In genomic region chr15:62886431-62887071, GRCh38 we compare ENCODE assay signal across 10 cellular contexts.
A peak's percentile ranks its signal among the peaks of the same experiment; 100 is the strongest.
DNase-seq lines count a peak whose midpoint lies in the region; ATAC-seq and TF ChIP-seq lines count a peak whose summit lies in the region.
"Had no signal": no experiment of that assay in that cellular context is flagged by ENCODE, and none has a peak within 500 bp of the region (broad histone marks: within the 10 kb centered on the region; RNA-seq: fewer than 3 reads in every experiment).

No MANE protein-coding gene starts in this region.

- intact Hi-C loops in heart left ventricle (cut with DNase I), result no loop called here
- intact Hi-C loops in cardiac septum (cut with DNase I), result no loop called here
- intact Hi-C loops in dorsolateral prefrontal cortex (cut with DNase I), result no loop called here
- intact Hi-C loops in activated CD4-positive, alpha-beta memory T cell treated with anti-CD3 and anti-CD28 coated beads for 36 hours (cut with micrococcal nuclease), result no loop called here

- H3K27ac ChIP-seq in heart left ventricle, result peak overlapping the region in 3 of 12 donors; percentile 6 to 83 (median 12)
- peak overlapping the region in 20 of 59 donors; percentile 8 to 70 (median 34) for H3K27ac ChIP-seq in dorsolateral prefrontal cortex
- H3K27ac ChIP-seq in muscle layer of colon (ENCODE audit: low read depth, low read length), result peak overlapping the region; percentile 17
- H3K27ac ChIP-seq: BLaER1 had no signal

- H3K9ac ChIP-seq in muscle layer of colon (ENCODE audit: low read length), result peak overlapping the region; percentile 9
- H3K9ac ChIP-seq: BLaER1 had no signal

- WGBS in heart left ventricle, 4 donors, result 54 to 70% (median 58%) methylated on average over 13 of the region's 13 CpGs

- TF ChIP-seq POLR2A in heart left ventricle (IDR thresholded peaks at IDR 0.05), result no peak

- no peaks in the 10 kb centered on the region for H3K36me3 Mint-ChIP-seq in activated CD4-positive, alpha-beta memory T cell treated with anti-CD3 and anti-CD28 coated beads for 36 hours
- H3K36me3 Mint-ChIP-seq: naive thymus-derived CD8-positive, alpha-beta T cell had no signal

- peak; percentile 32 to 69 (median 50) for ATAC-seq in heart left ventricle
- no peak for ATAC-seq in HG03095 (IDR thresholded peaks at IDR 0.05; ENCODE audit: unreplicated experiment)
- ATAC-seq in HG02610 (IDR thresholded peaks at IDR 0.05; ENCODE audit: unreplicated experiment), result no peak
- no peak for ATAC-seq in GM21381 (IDR thresholded peaks at IDR 0.05; ENCODE audit: unreplicated experiment)
- ATAC-seq: naive thymus-derived CD8-positive, alpha-beta T cell had no signal

- CTCF ChIA-PET in activated CD4-positive, alpha-beta memory T cell treated with anti-CD3 and anti-CD28 coated beads for 36 hours (lab: Charles Lee), result no interaction called here

- no peaks in the 10 kb centered on the region for H3K9me3 Mint-ChIP-seq in activated CD4-positive, alpha-beta memory T cell treated with anti-CD3 and anti-CD28 coated beads for 36 hours
- H3K9me3 Mint-ChIP-seq: naive thymus-derived CD8-positive, alpha-beta T cell had no signal

- H3K27me3 ChIP-seq in heart left ventricle (no peaks in the 10 kb centered on the region), dorsolateral prefrontal cortex (no peaks in the 10 kb centered on the region), muscle layer of colon (ENCODE audit: control insufficient read depth in 1 of 2, insufficient read depth in 2 of 2, low read length in 2 of 2) (no peaks in the 10 kb centered on the region)
- H3K27me3 ChIP-seq: BLaER1 had no signal

- peaks cover 28% of the 10 kb centered on the region for H3K27me3 Mint-ChIP-seq in activated CD4-positive, alpha-beta memory T cell treated with anti-CD3 and anti-CD28 coated beads for 36 hours

- H3K4me1 ChIP-seq in heart left ventricle (peaks cover 0 to 29% (median 10%) of the 10 kb centered on the region in 12 donors), muscle layer of colon (ENCODE audit: insufficient read depth, low read length) (peaks cover 61% of the 10 kb centered on the region)
- H3K4me1 ChIP-seq: BLaER1 had no signal

- no peak overlapping the region for H3K27ac Mint-ChIP-seq in activated CD4-positive, alpha-beta memory T cell treated with anti-CD3 and anti-CD28 coated beads for 36 hours
- H3K27ac Mint-ChIP-seq: naive thymus-derived CD8-positive, alpha-beta T cell had no signal

- H3K4me3 ChIP-seq in heart left ventricle, result no peak overlapping the region
- peak overlapping the region in 54 of 59 donors; percentile 1 to 62 (median 34) for H3K4me3 ChIP-seq in dorsolateral prefrontal cortex
- H3K4me3 ChIP-seq in muscle layer of colon (ENCODE audit: low read depth in 1 of 2, low read length in 2 of 2), result peak overlapping the region in 1 of 2 donors; percentile 24
- H3K4me3 ChIP-seq: BLaER1 had no signal

- H3K9me3 ChIP-seq in heart left ventricle, result no peaks in the 10 kb centered on the region
- no peaks in the 10 kb centered on the region for H3K9me3 ChIP-seq in muscle layer of colon (ENCODE audit: low read length)
- H3K9me3 ChIP-seq: BLaER1 had no signal

- TF ChIP-seq CTCF in heart left ventricle (IDR thresholded peaks at IDR 0.05) (no peak), dorsolateral prefrontal cortex (IDR thresholded peaks at IDR 0.05 in 54 of 56, conservative IDR thresholded peaks at IDR 0.05 in 2 of 56; ENCODE audit: low read depth in 1 of 56, partially characterized antibody in 56 of 56) (peak in 1 of 56 donors; percentile 9)

- POLR2A ChIA-PET in activated CD4-positive, alpha-beta memory T cell treated with anti-CD3 and anti-CD28 coated beads for 36 hours (lab: Charles Lee), result no interaction called here

- no peaks in the 10 kb centered on the region for H3K36me3 ChIP-seq in heart left ventricle
- no peaks in the 10 kb centered on the region for H3K36me3 ChIP-seq in muscle layer of colon (ENCODE audit: insufficient read depth, low read length)
- H3K36me3 ChIP-seq: BLaER1 had no signal

- H3K4me3 Mint-ChIP-seq in activated CD4-positive, alpha-beta memory T cell treated with anti-CD3 and anti-CD28 coated beads for 36 hours, result no peak overlapping the region
- H3K4me3 Mint-ChIP-seq: naive thymus-derived CD8-positive, alpha-beta T cell had no signal

- H3K4me1 Mint-ChIP-seq in activated CD4-positive, alpha-beta memory T cell treated with anti-CD3 and anti-CD28 coated beads for 36 hours (ENCODE audit: low read depth), result peaks cover 2% of the 10 kb centered on the region
- H3K4me1 Mint-ChIP-seq: naive thymus-derived CD8-positive, alpha-beta T cell had no signal

- DNase-seq in heart left ventricle (no peak), cardiac septum (ENCODE audit: low spot score) (no peak), dorsolateral prefrontal cortex (peak in 1 of 10 donors; percentile 16)
- DNase-seq in activated CD4-positive, alpha-beta memory T cell treated with anti-CD3 and anti-CD28 coated beads for 36 hours, result no peak
- DNase-seq: naive thymus-derived CD8-positive, alpha-beta T cell had no signal

Comparison
In these comparisons a context has a peak if more than half of its experiments do, and no peak if none do; other contexts are left out.
1. ATAC-seq: peak in heart left ventricle (4 of 4); none in HG03095 (single experiment), HG02610 (single experiment) and GM21381 (single experiment).
2. H3K4me3 ChIP-seq: peak in dorsolateral prefrontal cortex (54 of 59); none in heart left ventricle (0 of 12).